ENCODE assay signal across 13 cellular contexts in the genomic region with DNA sequence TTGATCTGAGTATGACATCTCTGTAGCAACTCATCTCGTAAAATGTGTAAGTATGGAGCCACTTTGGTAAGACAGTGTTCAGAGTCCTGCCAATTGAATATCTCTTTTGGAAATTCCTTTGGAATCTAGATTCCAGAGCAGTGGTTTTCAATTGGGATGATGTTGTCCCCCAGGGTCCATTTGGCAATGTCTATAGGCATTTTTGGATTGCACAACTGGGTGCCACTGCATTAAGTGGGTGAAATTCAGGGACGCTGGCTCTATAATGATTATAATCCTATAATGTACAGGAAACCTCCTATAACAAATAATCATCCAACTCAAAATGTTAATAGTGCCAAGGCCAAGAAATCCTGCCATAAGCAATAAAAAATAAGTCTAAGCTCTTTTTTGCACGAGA.
"Had no signal": no experiment of that assay in that cellular context is flagged by ENCODE, and none has a peak within 500 bp of the region (broad histone marks: within the 10 kb centered on the region; RNA-seq: fewer than 3 reads in every experiment).

No MANE protein-coding gene starts in this region.

- H3K36me3 ChIP-seq: MG63 had no signal

- DNase-seq: NCI-H1048, NCI-H1417 treated with DMSO at 0.1 percent for 48 hours, NCI-H1436 treated with DMSO at 0.1 percent for 48 hours, NCI-H187 treated with DMSO at 0.1 percent for 48 hours, NCI-H2029, NCI-H2081 treated with DMSO at 0.1 percent for 48 hours, NCI-H2107, NCI-H2227 treated with DMSO at 0.1 percent for 48 hours, NCI-H226, NCI-H446 treated with DMSO at 0.1 percent for 48 hours, NCI-H510A, NCI-H510A treated with DMSO at 0.1 percent for 48 hours had no signal

- H3K27me3 ChIP-seq: MG63 had no signal

- H3K9me3 ChIP-seq: MG63 had no signal

- H3K4me3 ChIP-seq: MG63 had no signal
